30 cellular contexts compared by ENCODE assay signal in genomic region chr4:126750723-126751122, GRCh38.
"Had no signal": no experiment of that assay in that cellular context is flagged by ENCODE, and none has a peak within 500 bp of the region (broad histone marks: within the 10 kb centered on the region; RNA-seq: fewer than 3 reads in every experiment).

No MANE protein-coding gene starts in this region.

- H3K9me3 ChIP-seq: neutrophil, testis, uterus had no signal

- H3K27me3 ChIP-seq: adrenal gland, ascending aorta, gastroesophageal sphincter, neutrophil, testis, transverse colon, uterus had no signal

- H3K4me3 ChIP-seq: adrenal gland, ascending aorta, gastroesophageal sphincter, skin epidermis, testis, transverse colon, uterus had no signal

- DNase-seq: activated CD4-positive, alpha-beta T cell treated with anti-CD3 and anti-CD28 coated beads for 4 hours; activated CD4-positive, alpha-beta T cell treated with anti-CD3 and anti-CD28 coated beads, Interleukin-2, amount 50 U/mL, for 48 hours; activated CD8-positive, alpha-beta memory T cell treated with anti-CD3 and anti-CD28 coated beads, Interleukin-2, amount 50 U/mL, for 4 hours; activated effector memory CD4-positive, alpha-beta T cell treated with anti-CD3 and anti-CD28 coated beads, Interleukin-2, amount 50 U/mL, for 16 hours; activated naive CD4-positive, alpha-beta T cell treated with anti-CD3 and anti-CD28 coated beads for 36 hours; activated naive CD8-positive, alpha-beta T cell treated with anti-CD3 and anti-CD28 coated beads for 36 hours; activated T-cell treated with anti-CD3 and anti-CD28 coated beads, Interleukin-2, amount 50 U/mL, for 1 hour; adrenal gland; caudate nucleus; cortex of kidney; effector memory CD8-positive, alpha-beta T cell; erythroblast; hypothalamus; immature natural killer cell; kidney; left colon; naive B cell; nephron progenitor cell; stimulated activated CD4-positive, alpha-beta T cell treated with anti-CD3 and anti-CD28 coated beads, Interleukin-12 subunit alpha, Interleukin-12 subunit beta, amount 100 ng/mL, for 4 hours; stimulated activated CD4-positive, alpha-beta T cell treated with anti-CD3 and anti-CD28 coated beads, Interleukin-4, amount 100 ng/mL, for 1 hour; stimulated activated naive CD8-positive, alpha-beta T cell treated with anti-CD3 and anti-CD28 coated beads, Interleukin-15, Interleukin-2, amounts not matched to agents 100 U/mL and 50 U/mL, for 24 hours; testis; transverse colon; uterus had no signal

- ATAC-seq: effector memory CD8-positive, alpha-beta T cell; gastroesophageal sphincter; left colon; sciatic nerve; stimulated activated naive CD8-positive, alpha-beta T cell treated with anti-CD3 and anti-CD28 coated beads, Interleukin-15, Interleukin-2, amounts not matched to agents 100 U/mL and 50 U/mL, for 24 hours had no signal

- H3K36me3 ChIP-seq: adrenal gland, ascending aorta, gastroesophageal sphincter, neutrophil, transverse colon, uterus had no signal

- H3K4me1 ChIP-seq: adrenal gland, ascending aorta, testis, transverse colon, uterus had no signal

- H3K27ac ChIP-seq: adrenal gland, ascending aorta, gastroesophageal sphincter, neutrophil, skin epidermis, testis, transverse colon, uterus, VCaP had no signal
